In genomic region chr1:115837762-115838421, GRCh38 we compare ENCODE assay signal across 9 cellular contexts. TPM values are rescaled to one million over a fixed set of nuclear protein-coding genes. Genes with fewer than 3 reads are reported as not detected.
DNase-seq lines count a peak whose midpoint lies in the region; ATAC-seq, FAIRE-seq and TF ChIP-seq lines count a peak whose summit lies in the region.
"Had no signal": no experiment of that assay in that cellular context is flagged by ENCODE, and none has a peak within 500 bp of the region (broad histone marks: within the 10 kb centered on the region; RNA-seq: fewer than 3 reads in every experiment).

No MANE protein-coding gene starts in this region.

- peaks cover 3% of the 10 kb centered on the region for H3K9me3 Mint-ChIP-seq in activated CD4-positive, alpha-beta T cell treated with anti-CD3 and anti-CD28 coated beads, Interleukin-2, amount 10 ng/mL, durations not matched to agents 24 days and 14 days
- no peaks in the 10 kb centered on the region for H3K9me3 Mint-ChIP-seq in activated CD4-positive, alpha-beta T cell treated with anti-CD3 and anti-CD28 coated beads, Interleukin-2, amount 10 ng/mL, durations not matched to agents 7 days and 5 days

- no peak for TF ChIP-seq CTCF in ascending aorta (IDR thresholded peaks at IDR 0.05)

- no peak for ATAC-seq in GM18873 (IDR thresholded peaks at IDR 0.05; ENCODE audit: low FRiP score, unreplicated experiment)

- peaks cover 5% of the 10 kb centered on the region for H3K4me1 Mint-ChIP-seq in activated CD4-positive, alpha-beta T cell treated with anti-CD3 and anti-CD28 coated beads, Interleukin-2, amount 10 ng/mL, durations not matched to agents 24 days and 14 days
- H3K4me1 Mint-ChIP-seq in activated CD4-positive, alpha-beta T cell treated with anti-CD3 and anti-CD28 coated beads, Interleukin-2, amount 10 ng/mL, durations not matched to agents 7 days and 5 days, result peaks cover 6% of the 10 kb centered on the region

- no peaks in the 10 kb centered on the region for H3K36me3 ChIP-seq in ascending aorta

- intact Hi-C loops in activated CD4-positive, alpha-beta T cell treated with anti-CD3 and anti-CD28 coated beads, Interleukin-2, amount 10 ng/mL, durations not matched to agents 24 days and 14 days (cut with micrococcal nuclease), result no loop called here
- intact Hi-C loops in ascending aorta (cut with DNase I), result no loop called here

- H3K36me3 Mint-ChIP-seq in activated CD4-positive, alpha-beta T cell treated with anti-CD3 and anti-CD28 coated beads, Interleukin-2, amount 10 ng/mL, durations not matched to agents 24 days and 14 days (ENCODE audit: low read depth), result no peaks in the 10 kb centered on the region
- H3K36me3 Mint-ChIP-seq in activated CD4-positive, alpha-beta T cell treated with anti-CD3 and anti-CD28 coated beads, Interleukin-2, amount 10 ng/mL, durations not matched to agents 7 days and 5 days (ENCODE audit: low read depth), result peaks cover 2% of the 10 kb centered on the region

- CTCF ChIA-PET in activated CD4-positive, alpha-beta T cell treated with anti-CD3 and anti-CD28 coated beads, Interleukin-2, amount 10 ng/mL, durations not matched to agents 7 days and 5 days (lab: Charles Lee), result no interaction called here

- no peak overlapping the region for H3K27ac Mint-ChIP-seq in activated CD4-positive, alpha-beta T cell treated with anti-CD3 and anti-CD28 coated beads, Interleukin-2, amount 10 ng/mL, durations not matched to agents 24 days and 14 days
- H3K27ac Mint-ChIP-seq in activated CD4-positive, alpha-beta T cell treated with anti-CD3 and anti-CD28 coated beads, Interleukin-2, amount 10 ng/mL, durations not matched to agents 7 days and 5 days, result no peak overlapping the region

- peaks cover 69% of the 10 kb centered on the region for H3K27me3 Mint-ChIP-seq in activated CD4-positive, alpha-beta T cell treated with anti-CD3 and anti-CD28 coated beads, Interleukin-2, amount 10 ng/mL, durations not matched to agents 24 days and 14 days
- peaks cover 74% of the 10 kb centered on the region for H3K27me3 Mint-ChIP-seq in activated CD4-positive, alpha-beta T cell treated with anti-CD3 and anti-CD28 coated beads, Interleukin-2, amount 10 ng/mL, durations not matched to agents 7 days and 5 days

- TF ChIP-seq POLR2A in GM12892 (IDR thresholded peaks at IDR 0.05; ENCODE audit: low read depth, low read length), result no peak

- peak overlapping the region; percentile 35 to 56 for H3K4me3 ChIP-seq in ascending aorta

- H3K4me3 Mint-ChIP-seq in activated CD4-positive, alpha-beta T cell treated with anti-CD3 and anti-CD28 coated beads, Interleukin-2, amount 10 ng/mL, durations not matched to agents 24 days and 14 days, result no peak overlapping the region
- no peak overlapping the region for H3K4me3 Mint-ChIP-seq in activated CD4-positive, alpha-beta T cell treated with anti-CD3 and anti-CD28 coated beads, Interleukin-2, amount 10 ng/mL, durations not matched to agents 7 days and 5 days

- H3K27me3 ChIP-seq in ascending aorta (peaks cover 23% of the 10 kb centered on the region), layer of hippocampus (ENCODE audit: control insufficient read depth, insufficient read depth, low read length) (peaks cover 4% of the 10 kb centered on the region)

- POLR2A ChIA-PET in activated CD4-positive, alpha-beta T cell treated with anti-CD3 and anti-CD28 coated beads, Interleukin-2, amount 10 ng/mL, durations not matched to agents 7 days and 5 days (lab: Charles Lee), result no interaction called here

- peaks cover 3 to 11% of the 10 kb centered on the region in 2 donors for H3K4me1 ChIP-seq in ascending aorta

- FAIRE-seq in GM12892 (lab: Jason Lieb, UNC), result no peak

- no peaks in the 10 kb centered on the region for H3K9me3 ChIP-seq in ascending aorta

- H3K27ac ChIP-seq in ascending aorta (no peak overlapping the region), layer of hippocampus (ENCODE audit: low read depth, low read length) (peak overlapping the region; percentile 80), substantia nigra (ENCODE audit: low read depth, low read length, poor library complexity, severe bottlenecking) (peak overlapping the region; percentile 85)

- peak; percentile 55 for DNase-seq in activated CD4-positive, alpha-beta T cell treated with anti-CD3 and anti-CD28 coated beads, Interleukin-2, amount 10 ng/mL, durations not matched to agents 24 days and 14 days
- DNase-seq in activated CD4-positive, alpha-beta T cell treated with anti-CD3 and anti-CD28 coated beads, Interleukin-2, amount 10 ng/mL, durations not matched to agents 7 days and 5 days, result no peak
- DNase-seq in ascending aorta (ENCODE audit: low spot score in 2 of 2) (no peak), substantia nigra (lab: John Stamatoyannopoulos, UW) (peak in 18 of 49 donors; percentile 15 to 72 (median 38)), GM12892 (ENCODE audit: insufficient read length) (no peak)
- DNase-seq in stimulated activated CD8-positive, alpha-beta memory T cell treated with anti-CD3 and anti-CD28 coated beads, Interleukin-4, amount 100 ng/mL, for 48 hours, result no peak
- DNase-seq: NCI-H446 treated with DMSO at 0.1 percent for 48 hours had no signal

RNA-seq across cellular contexts. Expression of gene NHLH2, which starts 3.0 kb away (rescaled TPM):
- not detected in 2 replicates for total RNA-seq in activated CD4-positive, alpha-beta T cell treated with anti-CD3 and anti-CD28 coated beads, Interleukin-2, amount 10 ng/mL, durations not matched to agents 24 days and 14 days
- total RNA-seq in activated CD4-positive, alpha-beta T cell treated with anti-CD3 and anti-CD28 coated beads, Interleukin-2, amount 10 ng/mL, durations not matched to agents 7 days and 5 days, result not detected
- total RNA-seq in ascending aorta, result not detected
- not detected for polyA plus RNA-seq in GM12892 (2012; ENCODE audit: missing spikeins)

Comparison
In these comparisons a context has a peak if more than half of its experiments do, and no peak if none do; other contexts are left out.
1. H3K27ac ChIP-seq: peak in layer of hippocampus (single experiment) and substantia nigra (single experiment); none in ascending aorta (0 of 2).